ENCODE assay signal across 13 cellular contexts in genomic region chr7:861222-861621, GRCh38.
"Had no signal": no experiment of that assay in that cellular context is flagged by ENCODE, and none has a peak within 500 bp of the region (broad histone marks: within the 10 kb centered on the region; RNA-seq: fewer than 3 reads in every experiment).

No MANE protein-coding gene starts in this region.

- H3K4me3 ChIP-seq: left lung, suprapubic skin had no signal

- H3K4me1 ChIP-seq: foreskin keratinocyte, left lung had no signal

- H3K9me3 ChIP-seq: left lung, neutrophil, suprapubic skin had no signal

- H3K27me3 ChIP-seq: foreskin keratinocyte, left lung, neutrophil, suprapubic skin had no signal

- H3K36me3 ChIP-seq: neutrophil had no signal

- H3K27ac ChIP-seq: foreskin keratinocyte, left lung, neutrophil, suprapubic skin had no signal

- DNase-seq: activated CD4-positive, alpha-beta memory T cell treated with anti-CD3 and anti-CD28 coated beads for 36 hours; activated CD8-positive, alpha-beta memory T cell treated with anti-CD3 and anti-CD28 coated beads, Interleukin-2, amount 10 ng/mL, durations not matched to agents 7 days and 5 days; activated naive CD4-positive, alpha-beta T cell treated with Interleukin-2 at 50 U/mL for 16 hours; activated naive CD8-positive, alpha-beta T cell treated with anti-CD3 and anti-CD28 coated beads, Interleukin-2, amount 10 ng/mL, durations not matched to agents 7 days and 5 days; amygdala; caudate nucleus; foreskin keratinocyte; naive thymus-derived CD4-positive, alpha-beta T cell; stimulated activated CD4-positive, alpha-beta T cell treated with anti-CD3 and anti-CD28 coated beads, Interleukin-2, amount 100 ng/mL, for 24 hours; stimulated activated naive CD8-positive, alpha-beta T cell treated with anti-CD3 and anti-CD28 coated beads, Interleukin-15, Interleukin-2, amounts not matched to agents 100 U/mL and 50 U/mL, for 24 hours had no signal
